Comparison of ENCODE assay signal across 21 cellular contexts in the genomic region with DNA sequence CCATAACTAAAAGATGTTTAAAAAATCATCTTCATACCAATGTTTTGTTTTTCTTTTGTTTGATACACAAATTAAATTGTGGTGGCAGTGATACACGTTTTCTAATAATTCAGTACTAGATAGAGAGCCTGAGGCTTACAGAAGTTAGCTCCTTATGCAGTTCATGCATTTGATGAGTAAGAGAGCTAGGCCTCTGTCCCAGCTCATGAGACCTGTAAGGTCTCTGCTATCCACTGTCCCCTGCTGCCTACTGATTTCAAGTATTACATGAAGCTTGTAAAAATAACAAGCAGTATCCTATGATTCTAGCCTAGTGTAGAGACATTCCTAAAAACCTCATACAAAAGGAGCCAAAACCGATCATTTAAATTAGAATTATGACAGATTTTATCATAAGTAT.
DNase-seq lines count a peak whose midpoint lies in the region; ATAC-seq and TF ChIP-seq lines count a peak whose summit lies in the region.
"Had no signal": no experiment of that assay in that cellular context is flagged by ENCODE, and none has a peak within 500 bp of the region (broad histone marks: within the 10 kb centered on the region; RNA-seq: fewer than 3 reads in every experiment).

No MANE protein-coding gene starts in this region.

- ATAC-seq in left ventricle myocardium superior (peak; percentile 43), right lobe of liver (no peak), HG02884 (IDR thresholded peaks at IDR 0.05; ENCODE audit: unreplicated experiment) (no peak)
- ATAC-seq: body of pancreas had no signal

- no peaks in the 10 kb centered on the region for H3K27me3 Mint-ChIP-seq in activated naive CD4-positive, alpha-beta T cell treated with anti-CD3 and anti-CD28 coated beads, Interleukin-2, amount 50 U/mL, for 24 hours
- H3K27me3 Mint-ChIP-seq: activated naive CD8-positive, alpha-beta T cell treated with anti-CD3 and anti-CD28 coated beads, Interleukin-2, amount 10 ng/mL, durations not matched to agents 7 days and 5 days; dendritic cell treated with granulocyte-macrophage colony-stimulating factor and Interleukin-4, amounts not matched to agents 40 ng/mL and 50 ng/mL, for 4 days had no signal

- peaks cover 0 to 81% (median 37%) of the 10 kb centered on the region in 4 donors for H3K4me1 ChIP-seq in sigmoid colon
- H3K4me1 ChIP-seq in right lobe of liver = no peaks in the 10 kb centered on the region
- H3K4me1 ChIP-seq: body of pancreas, testis had no signal

- H3K4me3 Mint-ChIP-seq in activated naive CD4-positive, alpha-beta T cell treated with anti-CD3 and anti-CD28 coated beads, Interleukin-2, amount 50 U/mL, for 24 hours = no peak overlapping the region
- H3K4me3 Mint-ChIP-seq: activated naive CD8-positive, alpha-beta T cell treated with anti-CD3 and anti-CD28 coated beads, Interleukin-2, amount 10 ng/mL, durations not matched to agents 7 days and 5 days; dendritic cell treated with granulocyte-macrophage colony-stimulating factor and Interleukin-4, amounts not matched to agents 40 ng/mL and 50 ng/mL, for 4 days; neural crest cell had no signal

- TF ChIP-seq CTCF in sigmoid colon (IDR thresholded peaks at IDR 0.05) (no peak), right lobe of liver (IDR thresholded peaks at IDR 0.05) (no peak)

- peak overlapping the region; percentile 83 for H3K27ac Mint-ChIP-seq in activated naive CD4-positive, alpha-beta T cell treated with anti-CD3 and anti-CD28 coated beads, Interleukin-2, amount 50 U/mL, for 24 hours
- H3K27ac Mint-ChIP-seq: activated naive CD8-positive, alpha-beta T cell treated with anti-CD3 and anti-CD28 coated beads, Interleukin-2, amount 10 ng/mL, durations not matched to agents 7 days and 5 days; dendritic cell treated with granulocyte-macrophage colony-stimulating factor and Interleukin-4, amounts not matched to agents 40 ng/mL and 50 ng/mL, for 4 days had no signal

- peaks cover 78% of the 10 kb centered on the region for H3K4me1 Mint-ChIP-seq in activated naive CD4-positive, alpha-beta T cell treated with anti-CD3 and anti-CD28 coated beads, Interleukin-2, amount 50 U/mL, for 24 hours
- H3K4me1 Mint-ChIP-seq: neural crest cell had no signal

- H3K9me3 ChIP-seq in sigmoid colon = no peaks in the 10 kb centered on the region
- H3K9me3 ChIP-seq in right lobe of liver = no peaks in the 10 kb centered on the region
- H3K9me3 ChIP-seq: testis had no signal

- peaks cover 0 to 34% (median 8%) of the 10 kb centered on the region in 4 donors for H3K36me3 ChIP-seq in sigmoid colon
- peaks cover 0 to 24% (median 4%) of the 10 kb centered on the region in 4 donors for H3K36me3 ChIP-seq in right lobe of liver

- H3K27me3 ChIP-seq in sigmoid colon (no peaks in the 10 kb centered on the region), right lobe of liver (no peaks in the 10 kb centered on the region)
- H3K27me3 ChIP-seq: body of pancreas, testis had no signal

- DNase-seq in activated naive CD4-positive, alpha-beta T cell treated with anti-CD3 and anti-CD28 coated beads, Interleukin-2, amount 50 U/mL, for 16 hours = no peak
- DNase-seq in M059J (ENCODE audit: low read depth) = peak; percentile 34
- no peak for DNase-seq in left ventricle myocardium superior
- no peak for DNase-seq in sigmoid colon
- no peak for DNase-seq in right lobe of liver
- DNase-seq in NOMO-1 (lab: John Stamatoyannopoulos, UW; ENCODE audit: unreplicated experiment in 2 of 2) = no peak
- DNase-seq: activated CD4-positive, alpha-beta T cell treated with anti-CD3 and anti-CD28 coated beads for 4 hours; activated CD8-positive, alpha-beta memory T cell treated with anti-CD3 and anti-CD28 coated beads, Interleukin-2, amount 50 U/mL, for 48 hours; activated naive CD8-positive, alpha-beta T cell treated with anti-CD3 and anti-CD28 coated beads, Interleukin-2, amount 10 ng/mL, durations not matched to agents 7 days and 5 days; body of pancreas; DMS79; left cardiac atrium; NCI-H1092; NCI-H2029 treated with DMSO at 0.1 percent for 48 hours; NCI-H446 treated with DMSO at 0.1 percent for 48 hours; RPMI8226; testis had no signal

- no peak overlapping the region for H3K4me3 ChIP-seq in sigmoid colon
- H3K4me3 ChIP-seq in right lobe of liver = no peak overlapping the region
- H3K4me3 ChIP-seq: body of pancreas, testis had no signal

- intact Hi-C loops in left ventricle myocardium superior (cut with micrococcal nuclease) = no loop called here
- intact Hi-C loops in sigmoid colon (cut with DNase I) = no loop called here
- intact Hi-C loops in right lobe of liver (cut with DNase I) = no loop called here

- TF ChIP-seq POLR2A in sigmoid colon (IDR thresholded peaks at IDR 0.05) = no peak
- no peak for TF ChIP-seq POLR2A in right lobe of liver (IDR thresholded peaks at IDR 0.05)

- no peak for TF ChIP-seq EP300 in sigmoid colon (IDR thresholded peaks at IDR 0.05)

- H3K36me3 Mint-ChIP-seq in activated naive CD4-positive, alpha-beta T cell treated with anti-CD3 and anti-CD28 coated beads, Interleukin-2, amount 50 U/mL, for 24 hours = peaks cover 46% of the 10 kb centered on the region

- WGBS in sigmoid colon, 2 donors = 87 to 89% methylated on average over 2 of the region's 2 CpGs
- 79% methylated on average over 2 of the region's 2 CpGs for WGBS in right lobe of liver (ENCODE audit: insufficient coverage, low coverage, low lambda C conversion rate, missing lambda C conversion rate)

- H3K27ac ChIP-seq in sigmoid colon (peak overlapping the region in 3 of 4 donors; percentile 0 to 40 (median 30)), right lobe of liver (no peak overlapping the region)
- H3K27ac ChIP-seq: body of pancreas, testis had no signal

- H3K9me3 Mint-ChIP-seq in activated naive CD4-positive, alpha-beta T cell treated with anti-CD3 and anti-CD28 coated beads, Interleukin-2, amount 50 U/mL, for 24 hours = no peaks in the 10 kb centered on the region
- H3K9me3 Mint-ChIP-seq: activated naive CD8-positive, alpha-beta T cell treated with anti-CD3 and anti-CD28 coated beads, Interleukin-2, amount 10 ng/mL, durations not matched to agents 7 days and 5 days; dendritic cell treated with granulocyte-macrophage colony-stimulating factor and Interleukin-4, amounts not matched to agents 40 ng/mL and 50 ng/mL, for 4 days; neural crest cell had no signal

Comparison
In these comparisons a context has a peak if more than half of its experiments do, and no peak if none do; other contexts are left out.
1. H3K27ac ChIP-seq: peak in sigmoid colon (3 of 4); none in right lobe of liver (0 of 3).